Comparison of ENCODE assay signal across 8 cellular contexts in genomic region chr6:135088818-135089809, GRCh38. TPM values are rescaled to one million over a fixed set of nuclear protein-coding genes. Genes with fewer than 3 reads are reported as not detected.
DNase-seq lines count a peak whose midpoint lies in the region; ATAC-seq and TF ChIP-seq lines count a peak whose summit lies in the region.

No MANE protein-coding gene starts in this region.

- H3K4me3 ChIP-seq in body of pancreas = no peak overlapping the region
- H3K4me3 ChIP-seq in naive thymus-derived CD4-positive, alpha-beta T cell (ENCODE audit: low read length) = peak overlapping the region; percentile 50

- peaks cover 15% of the 10 kb centered on the region for H3K4me1 ChIP-seq in body of pancreas
- H3K4me1 ChIP-seq in naive thymus-derived CD4-positive, alpha-beta T cell (ENCODE audit: control insufficient read depth in 2 of 2, insufficient read depth in 2 of 2, low read length in 2 of 2) = peaks cover 29 to 63% of the 10 kb centered on the region in 2 donors

- H3K27ac Mint-ChIP-seq in naive thymus-derived CD4-positive, alpha-beta T cell = peak overlapping the region; percentile 72 to 98 (median 95)

- H3K9me3 Mint-ChIP-seq in naive thymus-derived CD4-positive, alpha-beta T cell = peaks cover 0 to 7% (median 0%) of the 10 kb centered on the region in 11 donors

- H3K4me3 Mint-ChIP-seq in naive thymus-derived CD4-positive, alpha-beta T cell = peak overlapping the region; percentile 50 to 86 (median 66)

- POLR2A ChIA-PET in naive thymus-derived CD4-positive, alpha-beta T cell (lab: Charles Lee) = interaction anchor here (0.7 to 11.6 kb wide), 12 partner anchors 9 to 92 kb away, joined by 3 to 149 read pairs (median 4); partner anchors contain the start of genes HBS1L and MYB

- H3K27ac ChIP-seq in body of pancreas = peak overlapping the region in 1 of 4 donors; percentile 27
- peak overlapping the region; percentile 69 for H3K27ac ChIP-seq in naive thymus-derived CD4-positive, alpha-beta T cell (ENCODE audit: low read depth, low read length)
- no peak overlapping the region for H3K27ac ChIP-seq in caudate nucleus (ENCODE audit: low read depth, low read length)

- no peak for TF ChIP-seq POLR2A in body of pancreas (IDR thresholded peaks at IDR 0.05)

- no peaks in the 10 kb centered on the region for H3K27me3 Mint-ChIP-seq in naive thymus-derived CD4-positive, alpha-beta T cell

- intact Hi-C loops in body of pancreas (cut with DNase I) = no loop called here
- intact Hi-C loops in naive thymus-derived CD4-positive, alpha-beta T cell (cut with micrococcal nuclease) = loop anchor here (1.0 to 5.0 kb wide), 6 partner anchors 14 to 842 kb away; no protein-coding TSS in a partner anchor

- DNase-seq in DMS 273 treated with DMSO at 0.1 percent for 48 hours (lab: John Stamatoyannopoulos, UW) (peak; percentile 9), NOMO-1 (lab: John Stamatoyannopoulos, UW; ENCODE audit: unreplicated experiment in 2 of 2) (peak; percentile 90 to 91), body of pancreas (no peak), middle frontal gyrus (ENCODE audit: extremely low spot score, low spot score) (no peak), caudate nucleus (lab: John Stamatoyannopoulos, UW) (no peak)
- peak in 4 of 9 donors; percentile 24 to 52 (median 36) for DNase-seq in naive thymus-derived CD4-positive, alpha-beta T cell

- no peaks in the 10 kb centered on the region for H3K27me3 ChIP-seq in body of pancreas
- no peaks in the 10 kb centered on the region for H3K27me3 ChIP-seq in naive thymus-derived CD4-positive, alpha-beta T cell (ENCODE audit: control insufficient read depth in 2 of 2, insufficient read depth in 2 of 2, low read length in 2 of 2)

- WGBS in body of pancreas, 2 donors = 49 to 64% methylated on average over 3 of the region's 3 CpGs

- TF ChIP-seq CTCF in body of pancreas (IDR thresholded peaks at IDR 0.05) = peak in 4 of 7 experiments; percentile 14 to 35 (median 22)

- no peaks in the 10 kb centered on the region for H3K9me3 ChIP-seq in body of pancreas
- no peaks in the 10 kb centered on the region for H3K9me3 ChIP-seq in naive thymus-derived CD4-positive, alpha-beta T cell (ENCODE audit: control insufficient read depth in 2 of 3, low read length in 3 of 3)

- ATAC-seq in GM19043 (IDR thresholded peaks at IDR 0.05; ENCODE audit: low read depth, unreplicated experiment) (peak; percentile 52), HG03108 (IDR thresholded peaks at IDR 0.05; ENCODE audit: unreplicated experiment) (peak; percentile 74), body of pancreas (no peak)
- peak; percentile 73 for ATAC-seq in naive thymus-derived CD4-positive, alpha-beta T cell

- no peaks in the 10 kb centered on the region for H3K36me3 Mint-ChIP-seq in naive thymus-derived CD4-positive, alpha-beta T cell

- H3K36me3 ChIP-seq in body of pancreas (replicated peaks in 1 of 2; ENCODE audit: insufficient read depth in 1 of 2, low read depth in 2 of 2) = no peaks in the 10 kb centered on the region
- H3K36me3 ChIP-seq in naive thymus-derived CD4-positive, alpha-beta T cell (ENCODE audit: control insufficient read depth in 2 of 3, insufficient read depth in 3 of 3, low read length in 3 of 3) = no peaks in the 10 kb centered on the region

- CTCF ChIA-PET in naive thymus-derived CD4-positive, alpha-beta T cell (lab: Charles Lee) = interaction anchor here (1.0 to 4.1 kb wide), 9 partner anchors 12 to 54 kb away, joined by 3 to 34 read pairs (median 6); partner anchors contain the start of gene HBS1L

- H3K4me1 Mint-ChIP-seq in naive thymus-derived CD4-positive, alpha-beta T cell = peaks cover 43 to 98% (median 94%) of the 10 kb centered on the region in 7 donors

RNA-seq across cellular contexts. Expression of gene HBS1L, which starts 34.5 kb away (rescaled TPM):
- 10 to 100 TPM; 21.3 to 29.0 TPM for total RNA-seq in body of pancreas
- total RNA-seq in naive thymus-derived CD4-positive, alpha-beta T cell = 100 to 1,000 TPM in 1 of 5 experiments, 10 to 100 TPM in 4; 70.0 to 112 (median 83.1) TPM
- 10 to 100 TPM; 61.4 to 70.5 TPM for polyA plus RNA-seq in naive thymus-derived CD4-positive, alpha-beta T cell

Comparison
In these comparisons a context has a peak if more than half of its experiments do, and no peak if none do; other contexts are left out.
1. DNase-seq: peak in DMS 273 treated with DMSO at 0.1 percent for 48 hours (single experiment) and NOMO-1 (2 of 2); none in body of pancreas (0 of 4), middle frontal gyrus (single experiment) and caudate nucleus (0 of 61).